8 cellular contexts compared by ENCODE assay signal in genomic region chr12:7091660-7092228, GRCh38. TPM values are rescaled to one million over a fixed set of nuclear protein-coding genes. Genes with fewer than 3 reads are reported as not detected.
DNase-seq lines count a peak whose midpoint lies in the region; ATAC-seq and TF ChIP-seq lines count a peak whose summit lies in the region.

No MANE protein-coding gene starts in this region.

- 10% methylated on average over 8 of the region's 10 CpGs for WGBS in mammary epithelial cell (ENCODE audit: low coverage, missing lambda C conversion rate)
- WGBS in mesendoderm (ENCODE audit: extremely low coverage, insufficient coverage, low lambda C conversion rate) = no CpG with 5 or more reads among the region's 10 CpGs
- WGBS in upper lobe of left lung, 2 donors = 34% methylated on average over 5 to 8 of the region's 10 CpGs

- H3K4me3 ChIP-seq in mammary epithelial cell (replicated peaks in 1 of 3; ENCODE audit: insufficient read depth in 1 of 3, low read depth in 2 of 3, low read length in 3 of 3) = peak overlapping the region; percentile 27 to 46 (median 45)
- H3K4me3 ChIP-seq in mesendoderm (ENCODE audit: low read length) = no peak overlapping the region
- peak overlapping the region; percentile 41 to 57 (median 48) for H3K4me3 ChIP-seq in upper lobe of left lung

- H3K9ac ChIP-seq in mammary epithelial cell (ENCODE audit: insufficient read depth, low read length) (no peak overlapping the region), mesendoderm (ENCODE audit: low read length) (peak overlapping the region; percentile 58)

- no peak overlapping the region for H2BK5ac ChIP-seq in mesendoderm (ENCODE audit: low read length)

- no peaks in the 10 kb centered on the region for H3K36me3 ChIP-seq in mammary epithelial cell (ENCODE audit: insufficient read depth, low read length)
- H3K36me3 ChIP-seq in mesendoderm (ENCODE audit: control insufficient read depth, insufficient read depth, low read length) = no peaks in the 10 kb centered on the region
- peaks cover 0 to 30% (median 20%) of the 10 kb centered on the region in 4 donors for H3K36me3 ChIP-seq in upper lobe of left lung

- H2AK5ac ChIP-seq in mesendoderm (ENCODE audit: low read length) = no peak overlapping the region

- no peak for ATAC-seq in activated CD8-positive, alpha-beta memory T cell treated with anti-CD3 and anti-CD28 coated beads, Interleukin-2, amount 10 ng/mL, durations not matched to agents 7 days and 5 days
- peak; percentile 56 to 69 for ATAC-seq in upper lobe of left lung (ENCODE audit: low FRiP score in 2 of 2)

- peak overlapping the region; percentile 84 for H3K27ac Mint-ChIP-seq in activated CD8-positive, alpha-beta memory T cell treated with anti-CD3 and anti-CD28 coated beads, Interleukin-2, amount 10 ng/mL, durations not matched to agents 7 days and 5 days

- H3K4me1 Mint-ChIP-seq in activated CD8-positive, alpha-beta memory T cell treated with anti-CD3 and anti-CD28 coated beads, Interleukin-2, amount 10 ng/mL, durations not matched to agents 7 days and 5 days = peaks cover 6% of the 10 kb centered on the region

- TF ChIP-seq POLR2A in upper lobe of left lung (IDR thresholded peaks at IDR 0.05) = no peak

- H3K36me3 Mint-ChIP-seq in activated CD8-positive, alpha-beta memory T cell treated with anti-CD3 and anti-CD28 coated beads, Interleukin-2, amount 10 ng/mL, durations not matched to agents 7 days and 5 days = no peaks in the 10 kb centered on the region

- no peak for DNase-seq in activated CD8-positive, alpha-beta memory T cell treated with anti-CD3 and anti-CD28 coated beads, Interleukin-2, amount 10 ng/mL, durations not matched to agents 7 days and 5 days
- DNase-seq in activated CD8-positive, alpha-beta memory T cell treated with anti-CD3 and anti-CD28 coated beads, Interleukin-2, amount 50 U/mL, for 4 hours = no peak
- DNase-seq in mammary epithelial cell (no peak), mesendoderm (no peak), upper lobe of left lung (no peak), putamen (ENCODE audit: low spot score) (no peak), NCI-H1092 treated with DMSO at 0.1 percent for 48 hours (lab: John Stamatoyannopoulos, UW) (no peak)
- no peak for DNase-seq in activated CD4-positive, CD25-positive, alpha-beta regulatory T cell (lab: John Stamatoyannopoulos, UW)

- no peaks in the 10 kb centered on the region for H3K9me3 ChIP-seq in mammary epithelial cell (replicated peaks; ENCODE audit: insufficient read depth, low read length)
- no peaks in the 10 kb centered on the region for H3K9me3 ChIP-seq in upper lobe of left lung

- H4K20me1 ChIP-seq in mammary epithelial cell (ENCODE audit: insufficient read depth, low read length) = no peaks in the 10 kb centered on the region

- H4K5ac ChIP-seq in mesendoderm (ENCODE audit: low read length) = no peak overlapping the region

- no peak overlapping the region for H4K8ac ChIP-seq in mesendoderm (ENCODE audit: low read depth, low read length)

- TF ChIP-seq EP300 in upper lobe of left lung (IDR thresholded peaks at IDR 0.05) = peak in 1 of 4 donors; percentile 32

- H3K56ac ChIP-seq in mesendoderm (ENCODE audit: low read length) = peak overlapping the region; percentile 56

- no peak overlapping the region for H3K4ac ChIP-seq in mesendoderm (ENCODE audit: low read depth, low read length)

- H3K27me3 Mint-ChIP-seq in activated CD8-positive, alpha-beta memory T cell treated with anti-CD3 and anti-CD28 coated beads, Interleukin-2, amount 10 ng/mL, durations not matched to agents 7 days and 5 days = no peaks in the 10 kb centered on the region

- TF ChIP-seq CTCF in mammary epithelial cell (conservative IDR thresholded peaks at IDR 0.05 in 1 of 2, IDR thresholded peaks at IDR 0.05 in 1 of 2; ENCODE audit: extremely low read depth in 1 of 2, insufficient read depth in 1 of 2, low read depth in 1 of 2, low read length in 2 of 2) = no peak
- TF ChIP-seq CTCF in upper lobe of left lung (IDR thresholded peaks at IDR 0.05) = no peak

- H3K79me1 ChIP-seq in mesendoderm (ENCODE audit: low read length) = no peaks in the 10 kb centered on the region

- H3K4me1 ChIP-seq in mammary epithelial cell (ENCODE audit: insufficient read depth, low read length) (peaks cover 9% of the 10 kb centered on the region), mesendoderm (ENCODE audit: control insufficient read depth, low read depth, low read length) (no peaks in the 10 kb centered on the region), upper lobe of left lung (peaks cover 20 to 49% (median 28%) of the 10 kb centered on the region in 4 donors)

- H3K27ac ChIP-seq in mammary epithelial cell (ENCODE audit: insufficient read depth, low read depth, low read length) = no peak overlapping the region
- H3K27ac ChIP-seq in mesendoderm (ENCODE audit: low read depth, low read length) = no peak overlapping the region
- H3K27ac ChIP-seq in upper lobe of left lung = peak overlapping the region; percentile 61 to 89 (median 82)

- CTCF ChIA-PET in activated CD8-positive, alpha-beta memory T cell treated with anti-CD3 and anti-CD28 coated beads, Interleukin-2, amount 10 ng/mL, durations not matched to agents 7 days and 5 days (lab: Charles Lee) = interaction anchor here (0.5 to 2.1 kb wide), 9 partner anchors 11 to 220 kb away, joined by 3 to 7 read pairs (median 3); partner anchors contain the start of gene C1RL
- CTCF ChIA-PET in mammary epithelial cell (lab: Charles Lee; ENCODE audit: low non-redundant PET) = no interaction called here

- H3K4me3 Mint-ChIP-seq in activated CD8-positive, alpha-beta memory T cell treated with anti-CD3 and anti-CD28 coated beads, Interleukin-2, amount 10 ng/mL, durations not matched to agents 7 days and 5 days = peak overlapping the region; percentile 72

- intact Hi-C loops in mammary epithelial cell (cut with micrococcal nuclease) = loop anchor here (1.0 to 10.0 kb wide), 9 partner anchors 13 to 167 kb away; partner anchors contain the start of genes C12orf57, C1RL, C1S and LPCAT3

- no TSS peak for BruUV-seq in mammary epithelial cell (replicated peaks; lab: Mats Ljungman, UMichigan)

- no peak overlapping the region for H2BK120ac ChIP-seq in mesendoderm (ENCODE audit: low read depth, low read length)

- no peak overlapping the region for H3K18ac ChIP-seq in mesendoderm (ENCODE audit: low read length)

- H3K23ac ChIP-seq in mesendoderm (ENCODE audit: low read length) = no peak overlapping the region

- in situ Hi-C loops in mammary epithelial cell (cut with MboI; ENCODE audit: low sequenced_read_pairs in 2 of 2) = loop anchor here in 1 of 2 donors (10.0 kb wide), 1 partner anchor 147 kb away; the partner anchor contains the start of genes C12orf57 and RNU7-1

- dilution Hi-C loops in mammary epithelial cell (cut with HindIII; ENCODE audit: low sequenced_read_pairs) = no loop called here

- H3K27me3 ChIP-seq in mammary epithelial cell (ENCODE audit: insufficient read depth, low read length) (no peaks in the 10 kb centered on the region), mesendoderm (ENCODE audit: insufficient read depth, low read length, poor library complexity) (no peaks in the 10 kb centered on the region), upper lobe of left lung (no peaks in the 10 kb centered on the region)

- no peaks in the 10 kb centered on the region for H3K79me2 ChIP-seq in mammary epithelial cell (ENCODE audit: insufficient read depth, low read length)
- no peaks in the 10 kb centered on the region for H3K79me2 ChIP-seq in mesendoderm (ENCODE audit: control insufficient read depth, insufficient read depth, low read length)

- H2AFZ ChIP-seq in mammary epithelial cell (ENCODE audit: low read depth, low read length) = peak overlapping the region; percentile 95

- H2BK15ac ChIP-seq in mesendoderm (replicated peaks; ENCODE audit: low read depth) = no peak overlapping the region

- H3K4me2 ChIP-seq in mammary epithelial cell (ENCODE audit: insufficient read depth, low read depth, low read length) (peak overlapping the region; percentile 85), mesendoderm (ENCODE audit: low read length) (no peak overlapping the region)

- no peaks in the 10 kb centered on the region for H3K9me3 Mint-ChIP-seq in activated CD8-positive, alpha-beta memory T cell treated with anti-CD3 and anti-CD28 coated beads, Interleukin-2, amount 10 ng/mL, durations not matched to agents 7 days and 5 days (ENCODE audit: low read depth)

RNA-seq across cellular contexts. Expression of gene C1R, which starts 0.5 kb away (rescaled TPM):
- total RNA-seq in activated CD8-positive, alpha-beta memory T cell treated with anti-CD3 and anti-CD28 coated beads, Interleukin-2, amount 10 ng/mL, durations not matched to agents 7 days and 5 days = 1 to 10 TPM; 4.0 to 5.3 TPM
- total RNA-seq in mammary epithelial cell = 10 to 100 TPM in 1 of 2 donors, 1 to 10 TPM in 1; 6.1 to 16.3 TPM
- polyA plus RNA-seq in mammary epithelial cell = 5.3 TPM
- 14.7 TPM for polyA minus RNA-seq in mammary epithelial cell
- 1.2 TPM for polyA plus RNA-seq in mesendoderm (2013, experiment 1 of 2)
- 1.1 TPM for polyA plus RNA-seq in mesendoderm (2013, experiment 2 of 2)
- 100 to 1,000 TPM; 116 to 410 (median 210) TPM for total RNA-seq in upper lobe of left lung

RNA-seq across cellular contexts. Expression of gene C1RL, which starts 17.3 kb away (rescaled TPM):
- 10 to 100 TPM; 21.8 to 27.4 TPM for total RNA-seq in activated CD8-positive, alpha-beta memory T cell treated with anti-CD3 and anti-CD28 coated beads, Interleukin-2, amount 10 ng/mL, durations not matched to agents 7 days and 5 days
- total RNA-seq in mammary epithelial cell (10 to 100 TPM; 32.1 to 38.3 TPM), upper lobe of left lung (100 to 1,000 TPM in 1 of 6 donors, 10 to 100 TPM in 5; 55.9 to 224 (median 82.7) TPM)
- polyA plus RNA-seq in mammary epithelial cell = 16.6 TPM
- 23.6 TPM for polyA minus RNA-seq in mammary epithelial cell
- polyA plus RNA-seq in mesendoderm (2013, experiment 1 of 2) = 4.2 TPM
- polyA plus RNA-seq in mesendoderm (2013, experiment 2 of 2) = 4.1 TPM

RNA-seq across cellular contexts. Expression of gene C1S, which starts 31.2 kb away (rescaled TPM):
- 1 to 10 TPM; 1.6 to 2.5 TPM for total RNA-seq in activated CD8-positive, alpha-beta memory T cell treated with anti-CD3 and anti-CD28 coated beads, Interleukin-2, amount 10 ng/mL, durations not matched to agents 7 days and 5 days
- total RNA-seq in mammary epithelial cell = 10 to 100 TPM in 1 of 2 donors, 1 to 10 TPM in 1; 3.5 to 13.8 TPM
- 2.2 TPM for polyA plus RNA-seq in mammary epithelial cell
- polyA minus RNA-seq in mammary epithelial cell = not detected
- 4.0 TPM for polyA plus RNA-seq in mesendoderm (2013, experiment 1 of 2)
- polyA plus RNA-seq in mesendoderm (2013, experiment 2 of 2) = 3.6 TPM
- 100 to 1,000 TPM; 146 to 338 (median 208) TPM for total RNA-seq in upper lobe of left lung

RNA-seq across cellular contexts. Expression of gene RBP5, which starts 36.9 kb away (rescaled TPM):
- total RNA-seq in activated CD8-positive, alpha-beta memory T cell treated with anti-CD3 and anti-CD28 coated beads, Interleukin-2, amount 10 ng/mL, durations not matched to agents 7 days and 5 days = under 1 TPM; 0.87 to 0.91 TPM
- total RNA-seq in mammary epithelial cell (not detected), upper lobe of left lung (1 to 10 TPM in 2 of 6 donors, not detected in 4; 1.8 to 6.9 TPM)
- polyA plus RNA-seq in mammary epithelial cell = not detected
- polyA minus RNA-seq in mammary epithelial cell = not detected
- polyA plus RNA-seq in mesendoderm (2013, experiment 1 of 2) = 8.6 TPM
- polyA plus RNA-seq in mesendoderm (2013, experiment 2 of 2) = 7.7 TPM

RNA-seq across cellular contexts. Expression of gene CLSTN3, which starts 38.4 kb away (rescaled TPM):
- 100 to 1,000 TPM in 1 of 2 experiments, 10 to 100 TPM in 1; 71.9 to 109 TPM for total RNA-seq in activated CD8-positive, alpha-beta memory T cell treated with anti-CD3 and anti-CD28 coated beads, Interleukin-2, amount 10 ng/mL, durations not matched to agents 7 days and 5 days
- 10 to 100 TPM; 15.8 to 28.6 TPM for total RNA-seq in mammary epithelial cell
- 14.5 TPM for polyA plus RNA-seq in mammary epithelial cell
- polyA minus RNA-seq in mammary epithelial cell = 24.4 TPM
- polyA plus RNA-seq in mesendoderm (2013, experiment 1 of 2) = 28.3 TPM
- polyA plus RNA-seq in mesendoderm (2013, experiment 2 of 2) = 26.1 TPM
- 100 to 1,000 TPM in 1 of 6 donors, 10 to 100 TPM in 5; 14.4 to 111 (median 39.0) TPM for total RNA-seq in upper lobe of left lung

Comparison
In these comparisons a context has a peak if more than half of its experiments do, and no peak if none do; other contexts are left out.
1. H3K27ac ChIP-seq: peak in upper lobe of left lung (4 of 4); none in mammary epithelial cell (single experiment) and mesendoderm (single experiment).
2. RNA of gene C1R, which starts 0.5 kb away (total RNA-seq): 116 to 410 TPM in upper lobe of left lung; 6.1 to 16.3 TPM in mammary epithelial cell and 4.0 to 5.3 TPM in activated CD8-positive, alpha-beta memory T cell treated with anti-CD3 and anti-CD28 coated beads, Interleukin-2, amount 10 ng/mL, durations not matched to agents 7 days and 5 days; every median in the first group is over 4 times any median in the second.
3. RNA of gene C1S, which starts 31.2 kb away (total RNA-seq): 146 to 338 TPM in upper lobe of left lung; 3.5 to 13.8 TPM in mammary epithelial cell and 1.6 to 2.5 TPM in activated CD8-positive, alpha-beta memory T cell treated with anti-CD3 and anti-CD28 coated beads, Interleukin-2, amount 10 ng/mL, durations not matched to agents 7 days and 5 days; every median in the first group is over 4 times any median in the second.